ENCODE assay signal across 26 cellular contexts in genomic region chr3:114858329-114858728, GRCh38.
"Had no signal": no experiment of that assay in that cellular context is flagged by ENCODE, and none has a peak within 500 bp of the region (broad histone marks: within the 10 kb centered on the region; RNA-seq: fewer than 3 reads in every experiment).

No MANE protein-coding gene starts in this region.

- FAIRE-seq: islet of Langerhans, urothelium cell line had no signal

- H3K4me3 ChIP-seq: esophagus squamous epithelium, heart right ventricle, psoas muscle had no signal

- DNase-seq: activated CD4-positive, alpha-beta T cell treated with anti-CD3 and anti-CD28 coated beads for 1 hour; activated CD4-positive, alpha-beta T cell treated with anti-CD3 and anti-CD28 coated beads, Interleukin-2, amount 50 U/mL, for 1 hour; activated CD8-positive, alpha-beta T cell treated with anti-CD3 and anti-CD28 coated beads for 36 hours; activated naive CD8-positive, alpha-beta T cell treated with anti-CD3 and anti-CD28 coated beads, Interleukin-2, amount 50 U/mL, for 24 hours; activated T-cell treated with anti-CD3 and anti-CD28 coated beads, Interleukin-2, amount 50 U/mL, for 4 hours; amygdala; caudate nucleus; cortex of kidney; endodermal cell; esophagus squamous epithelium; foreskin melanocyte; heart right ventricle; left ventricle myocardium superior; naive thymus-derived CD4-positive, alpha-beta T cell; occipital lobe; psoas muscle; stimulated activated CD4-positive, alpha-beta T cell treated with anti-CD3 and anti-CD28 coated beads, Interleukin-15, amount 100 ng/mL, for 24 hours; stimulated activated CD4-positive, alpha-beta T cell treated with anti-CD3 and anti-CD28 coated beads, Interleukin-2, amount 100 ng/mL, for 24 hours; stimulated activated naive CD4-positive, alpha-beta T cell; T-helper 2 cell; trophoblast cell had no signal

- H3K27me3 ChIP-seq: esophagus squamous epithelium, heart right ventricle had no signal

- H3K79me2 ChIP-seq: parathyroid adenoma had no signal

- H2AFZ ChIP-seq: parathyroid adenoma had no signal

- H3K36me3 ChIP-seq: esophagus squamous epithelium, heart right ventricle had no signal

- H3K9ac ChIP-seq: parathyroid adenoma had no signal

- ATAC-seq: activated CD8-positive, alpha-beta T cell treated with anti-CD3 and anti-CD28 coated beads for 36 hours; activated naive CD8-positive, alpha-beta T cell treated with anti-CD3 and anti-CD28 coated beads, Interleukin-2, amount 50 U/mL, for 24 hours; activated T-cell treated with anti-CD3 and anti-CD28 coated beads, Interleukin-2, amount 50 U/mL, for 4 hours; activated T-helper 17 cell treated with anti-CD3 and anti-CD28 coated beads, Interleukin-2, amount 50 U/mL, for 72 hours; heart right ventricle; left ventricle myocardium superior; naive thymus-derived CD4-positive, alpha-beta T cell; psoas muscle had no signal

- H3K9me3 ChIP-seq: esophagus squamous epithelium, heart right ventricle, psoas muscle had no signal

- H3K27ac ChIP-seq: epithelial cell of prostate, esophagus squamous epithelium, heart right ventricle, parathyroid adenoma, psoas muscle had no signal

- H3K4me1 ChIP-seq: esophagus squamous epithelium, parathyroid adenoma had no signal
